Comparison of ENCODE assay signal across 7 cellular contexts in genomic region chr6:40169878-40170277, GRCh38.
"Had no signal": no experiment of that assay in that cellular context is flagged by ENCODE, and none has a peak within 500 bp of the region (broad histone marks: within the 10 kb centered on the region; RNA-seq: fewer than 3 reads in every experiment).

No MANE protein-coding gene starts in this region.

- H3K9ac ChIP-seq: GM23248 had no signal

- H3K4me3 ChIP-seq: GM23248, K562 had no signal

- H3K4me3 Mint-ChIP-seq: H9, HFFc6 had no signal

- ATAC-seq: K562 had no signal

- H3K27ac Mint-ChIP-seq: H9, HFFc6 had no signal

- H2AFZ ChIP-seq: GM23248 had no signal

- H3K27ac ChIP-seq: GM23248 had no signal

- H3K9me3 Mint-ChIP-seq: H9 had no signal

- DNase-seq: GM23248, H9, HCEC 1CT, HFFc6, IMR-90, KG1 had no signal
